ENCODE assay signal across 18 cellular contexts in genomic region chr9:136309806-136310220, GRCh38. TPM values are rescaled to one million over a fixed set of nuclear protein-coding genes. Genes with fewer than 3 reads are reported as not detected.
DNase-seq lines count a peak whose midpoint lies in the region; ATAC-seq, FAIRE-seq and TF ChIP-seq lines count a peak whose summit lies in the region.
"Had no signal": no experiment of that assay in that cellular context is flagged by ENCODE, and none has a peak within 500 bp of the region (broad histone marks: within the 10 kb centered on the region; RNA-seq: fewer than 3 reads in every experiment).

No MANE protein-coding gene starts in this region.

- TF ChIP-seq CTCF in DOHH2 (IDR thresholded peaks at IDR 0.05; ENCODE audit: low read depth, low read length, poor library complexity, severe bottlenecking) (no peak), GM12878 (IDR thresholded peaks at IDR 0.05 in 2 of 3, conservative IDR thresholded peaks at IDR 0.05 in 1 of 3; ENCODE audit: control insufficient read depth in 2 of 3, extremely low read depth in 1 of 3, insufficient read depth in 1 of 3, low read depth in 3 of 3, low read length in 3 of 3) (no peak), PC-3 (conservative IDR thresholded peaks at IDR 0.05; ENCODE audit: low read depth, low read length) (no peak)

- TF ChIP-seq POLR2A in GM12878 (IDR thresholded peaks at IDR 0.05; ENCODE audit: low read depth, low read length) (no peak), erythroblast (IDR thresholded peaks at IDR 0.05; ENCODE audit: low read length) (no peak)

- H3K27me3 ChIP-seq in BLaER1 (no peaks in the 10 kb centered on the region), DOHH2 (ENCODE audit: control insufficient read depth, low read length) (peaks cover 2% of the 10 kb centered on the region; the same call in 1 of the 2 replicates), GM12878 (replicated peaks in 1 of 2; ENCODE audit: control insufficient read depth in 2 of 2, insufficient read depth in 2 of 2, low read length in 1 of 2) (no peaks in the 10 kb centered on the region; a peak in 1 of 4 replicates), PC-3 (ENCODE audit: low read length) (no peaks in the 10 kb centered on the region)
- H3K27me3 ChIP-seq in CD8-positive, alpha-beta memory T cell (ENCODE audit: insufficient read depth, low read length, poor library complexity, severe bottlenecking) = no peaks in the 10 kb centered on the region

- H3K9me3 ChIP-seq in BLaER1 = peaks cover 7% of the 10 kb centered on the region
- peaks cover 17% of the 10 kb centered on the region; the same call in 1 of the 2 replicates for H3K9me3 ChIP-seq in DOHH2 (ENCODE audit: control insufficient read depth, insufficient read depth, low read length)
- H3K9me3 ChIP-seq in GM12878 (replicated peaks; ENCODE audit: control insufficient read depth, insufficient read depth, low read length) = peaks cover 2% of the 10 kb centered on the region; the same call in 2 of the 3 replicates
- peaks cover 3% of the 10 kb centered on the region for H3K9me3 ChIP-seq in CD8-positive, alpha-beta memory T cell (ENCODE audit: low read length)
- no peaks in the 10 kb centered on the region for H3K9me3 ChIP-seq in PC-3 (ENCODE audit: low read length)

- H3K4me2 ChIP-seq in BLaER1 (peak overlapping the region; percentile 86), DOHH2 (ENCODE audit: low read length) (peak overlapping the region; percentile 43), GM12878 (ENCODE audit: control insufficient read depth, insufficient read depth) (no peak overlapping the region), PC-3 (ENCODE audit: low read length) (no peak overlapping the region)

- SMC1A ChIA-PET in GM12878 (lab: Charles Lee; ENCODE audit: uncharacterized antibody, unreplicated experiment) = no interaction called here

- H3K4me1 ChIP-seq in BLaER1 (peaks cover 93% of the 10 kb centered on the region), DOHH2 (ENCODE audit: control insufficient read depth, low read length) (peaks cover 42% of the 10 kb centered on the region), GM12878 (ENCODE audit: control insufficient read depth, insufficient read depth, low read length) (peaks cover 3% of the 10 kb centered on the region), PC-3 (ENCODE audit: insufficient read depth, low read length) (no peaks in the 10 kb centered on the region)
- no peaks in the 10 kb centered on the region for H3K4me1 ChIP-seq in CD8-positive, alpha-beta memory T cell (ENCODE audit: insufficient read depth, low read length)
- H3K4me1 ChIP-seq: Caco-2 had no signal

- RAD21 ChIA-PET in GM12878 (lab: Charles Lee; ENCODE audit: unreplicated experiment) = no interaction called here

- in situ Hi-C loops in GM12878 (cut with MboI) = no loop called here

- H3K79me2 ChIP-seq in DOHH2 (ENCODE audit: control insufficient read depth, low read length) = no peaks in the 10 kb centered on the region
- H3K79me2 ChIP-seq in GM12878 (ENCODE audit: control insufficient read depth, insufficient read depth, low read length) = no peaks in the 10 kb centered on the region
- H3K79me2 ChIP-seq in PC-3 (ENCODE audit: low read length) = no peaks in the 10 kb centered on the region

- H2AFZ ChIP-seq in GM12878 (ENCODE audit: control insufficient read depth, low read depth, low read length) (no peak overlapping the region), PC-3 (ENCODE audit: low read length) (no peak overlapping the region)
- H2AFZ ChIP-seq: GM23248 had no signal

- FAIRE-seq in GM12878 (lab: Jason Lieb, UNC) = no peak
- FAIRE-seq: A204.1, D721Med, H54 had no signal

- POLR2A ChIA-PET in GM12878 (lab: Charles Lee) = no interaction called here
- POLR2A ChIA-PET in CD8-positive, alpha-beta memory T cell (lab: Charles Lee) = no interaction called here
- POLR2A ChIA-PET in PC-3 (lab: Charles Lee; ENCODE audit: unreplicated experiment) = no interaction called here

- peaks cover 4 to 7% (median 5%) of the 10 kb centered on the region in 3 donors for H3K4me1 Mint-ChIP-seq in CD8-positive, alpha-beta memory T cell

- WGBS in GM12878 (ENCODE audit: insufficient coverage, insufficient replicate concordance, low lambda C conversion rate, missing lambda C conversion rate) = 70% methylated on average over 5 of the region's 5 CpGs

- H4K20me1 ChIP-seq in BLaER1 = peaks cover 6% of the 10 kb centered on the region; the same call in 1 of the 2 replicates
- no peaks in the 10 kb centered on the region for H4K20me1 ChIP-seq in DOHH2 (ENCODE audit: control insufficient read depth, insufficient read depth, low read depth, low read length)
- no peaks in the 10 kb centered on the region for H4K20me1 ChIP-seq in GM12878 (ENCODE audit: control insufficient read depth, insufficient read depth)
- H4K20me1 ChIP-seq in PC-3 (ENCODE audit: low read length) = no peaks in the 10 kb centered on the region

- H3K36me3 Mint-ChIP-seq in CD8-positive, alpha-beta memory T cell = peaks cover 0 to 3% (median 0%) of the 10 kb centered on the region in 3 donors
- H3K36me3 Mint-ChIP-seq: CD4-positive, CD25-positive, alpha-beta regulatory T cell had no signal

- H3K4me3 Mint-ChIP-seq in CD8-positive, alpha-beta memory T cell = no peak overlapping the region
- H3K4me3 Mint-ChIP-seq: CD4-positive, CD25-positive, alpha-beta regulatory T cell had no signal

- intact Hi-C loops in GM12878 (cut with micrococcal nuclease; ENCODE audit: unreplicated experiment) = no loop called here
- intact Hi-C loops in PC-3 (cut with micrococcal nuclease) = no loop called here

- H3K9me3 Mint-ChIP-seq in CD8-positive, alpha-beta memory T cell = peaks cover 0 to under 1% (median 0%) of the 10 kb centered on the region in 5 donors
- H3K9me3 Mint-ChIP-seq: CD4-positive, CD25-positive, alpha-beta regulatory T cell had no signal

- peaks cover 17% of the 10 kb centered on the region for H3F3A ChIP-seq in DOHH2 (ENCODE audit: control insufficient read depth, insufficient read depth)
- H3F3A ChIP-seq in PC-3 (ENCODE audit: low read length, unreplicated experiment) = no peaks in the 10 kb centered on the region

- no peak for TF ChIP-seq RAD21 in GM12878 (IDR thresholded peaks at IDR 0.05; ENCODE audit: insufficient read depth, low read depth, low read length)

- peak overlapping the region; percentile 62; the same call in 1 of the 2 replicates for H3K9ac ChIP-seq in BLaER1
- H3K9ac ChIP-seq in GM12878 (ENCODE audit: control insufficient read depth, insufficient read depth, low read length) = no peak overlapping the region
- no peak overlapping the region for H3K9ac ChIP-seq in PC-3 (ENCODE audit: low read length)
- H3K9ac ChIP-seq: GM23248 had no signal

- H3K36me3 ChIP-seq in BLaER1 (0 out of 2 replicates have a peak, but pooled peaks cover under 1% of the 10 kb centered on the region), DOHH2 (ENCODE audit: control insufficient read depth, low read length) (no peaks in the 10 kb centered on the region), GM12878 (ENCODE audit: control insufficient read depth in 2 of 2, insufficient read depth in 2 of 2, low read length in 1 of 2) (no peaks in the 10 kb centered on the region), PC-3 (ENCODE audit: low read depth, low read length) (no peaks in the 10 kb centered on the region)
- no peaks in the 10 kb centered on the region for H3K36me3 ChIP-seq in CD8-positive, alpha-beta memory T cell (ENCODE audit: insufficient read depth, low read length)

- no peak overlapping the region for H3K27ac Mint-ChIP-seq in CD8-positive, alpha-beta memory T cell
- H3K27ac Mint-ChIP-seq: CD4-positive, CD25-positive, alpha-beta regulatory T cell had no signal

- H3K9me2 ChIP-seq in DOHH2 (replicated peaks; ENCODE audit: control insufficient read depth, low read length) (no peaks in the 10 kb centered on the region), PC-3 (replicated peaks; ENCODE audit: low read length) (no peaks in the 10 kb centered on the region)

- H3K27me3 Mint-ChIP-seq in CD8-positive, alpha-beta memory T cell = peaks cover 0 to 5% of the 10 kb centered on the region in 2 donors
- H3K27me3 Mint-ChIP-seq: CD4-positive, CD25-positive, alpha-beta regulatory T cell had no signal

- CTCF ChIA-PET in GM12878 (lab: Yijun Ruan, JAX) = no interaction called here
- CTCF ChIA-PET in CD8-positive, alpha-beta memory T cell (lab: Charles Lee) = no interaction called here
- CTCF ChIA-PET in PC-3 (lab: Charles Lee) = no interaction called here

- BruUV-seq in GM12878 (replicated peaks; lab: Mats Ljungman, UMichigan) (no TSS peak), PC-3 (replicated peaks; lab: Mats Ljungman, UMichigan) (no TSS peak)

- DNase-seq in GM12878 (ENCODE audit: low read depth, low spot score) (no peak), erythroblast (lab: John Stamatoyannopoulos, UW) (peak; percentile 22 to 45), PC-3 (no peak), NCI-H1048 (lab: John Stamatoyannopoulos, UW) (no peak)
- no peak for DNase-seq in CD8-positive, alpha-beta memory T cell
- DNase-seq: ACHN, Caco-2, GM23248, HCEC 1CT had no signal

- H3K4me3 ChIP-seq in BLaER1 (peak overlapping the region; percentile 56; the same call in 1 of the 2 replicates), DOHH2 (ENCODE audit: low read length) (no peak overlapping the region; the same call in 1 of the 2 replicates), GM12878 (no peak overlapping the region), PC-3 (ENCODE audit: low read length) (no peak overlapping the region)
- no peak overlapping the region for H3K4me3 ChIP-seq in CD8-positive, alpha-beta memory T cell (ENCODE audit: low read length)
- H3K4me3 ChIP-seq: GM23248 had no signal

- H3K27ac ChIP-seq in BLaER1 = peak overlapping the region; percentile 93
- H3K27ac ChIP-seq in DOHH2 (ENCODE audit: low read depth, low read length) = no peak overlapping the region
- H3K27ac ChIP-seq in GM12878 (ENCODE audit: control insufficient read depth, insufficient read depth) = no peak overlapping the region
- no peak overlapping the region for H3K27ac ChIP-seq in CD8-positive, alpha-beta memory T cell (ENCODE audit: low read depth, low read length)
- no peak overlapping the region for H3K27ac ChIP-seq in PC-3 (ENCODE audit: low read length)
- H3K27ac ChIP-seq: GM23248 had no signal

- ATAC-seq in GM12878 = no peak
- no peak for ATAC-seq in GM21526 (IDR thresholded peaks at IDR 0.05; ENCODE audit: low FRiP score, unreplicated experiment)
- ATAC-seq in PC-3 = no peak

- TF ChIP-seq EP300 in GM12878 (IDR thresholded peaks at IDR 0.05; ENCODE audit: borderline replicate concordance in 1 of 2, control insufficient read depth in 1 of 2, low read depth in 2 of 2, low read length in 2 of 2) = no peak

RNA-seq across cellular contexts. Expression of gene CCDC187, which starts 5.9 kb away (rescaled TPM):
- 0.13 TPM in 1 of 2 replicates, not detected in the other for total RNA-seq in GM12878 (2013; cell fraction: nucleolus; rRNA removed)
- total RNA-seq in GM12878 (2014; rRNA removed) (0.11 and 0.23 TPM in 2 replicates), GM12878 (2014; rRNA removed; fragmentation: Illumina TruSeq; extraction: Trizol) (not detected in 2 replicates), GM12878 (2021) (0.08 TPM in 1 of 2 replicates, not detected in the other), PC-3 (2014; rRNA removed) (0.04 TPM in 1 of 2 replicates, not detected in the other)
- polyA plus RNA-seq in GM12878 (2011; ENCODE audit: low read depth) = not detected
- polyA plus RNA-seq in GM12878 (2011; rRNA removed) (0.01 and 0.04 TPM in 2 replicates), GM12878 (2014; fragmentation: Illumina TruSeq; extraction: Trizol) (not detected in 2 replicates), GM12878 (2014; fragmentation: Nextera tagmentation; extraction: Ambion mirVana) (not detected), GM12878 (2014; rRNA removed) (not detected in 2 replicates), GM12878 (2016; fragmentation: Nextera tagmentation; extraction: Ambion mirVana) (under 1 TPM in 1 of 2 experiments, not detected in 1; 0.04 TPM)
- 0.02 and 0.04 TPM in 2 replicates for polyA plus RNA-seq in GM12878 (2011; cell fraction: cytosol; rRNA removed)
- 0.29 and 0.49 TPM in 2 replicates for polyA plus RNA-seq in GM12878 (2011; cell fraction: nucleus; rRNA removed)
- polyA plus RNA-seq in GM12878 (2012) = 0.01 TPM in 1 of 2 replicates, not detected in the other
- polyA minus RNA-seq in GM12878 (2011; rRNA and poly(A)+ RNA removed) = 0.26 TPM in 1 of 2 replicates, not detected in the other
- not detected in 2 replicates for polyA minus RNA-seq in GM12878 (2011; cell fraction: cytosol; rRNA and poly(A)+ RNA removed)
- 0.24 and 0.38 TPM in 2 replicates for polyA minus RNA-seq in GM12878 (2011; cell fraction: nucleus; rRNA and poly(A)+ RNA removed)
- not detected for total RNA-seq in CD8-positive, alpha-beta memory T cell
- not detected for polyA plus RNA-seq in CD8-positive, alpha-beta memory T cell
- total RNA-seq: CD4-positive, CD25-positive, alpha-beta regulatory T cell; Daoy; GM23248 had no signal
- polyA plus RNA-seq: BJ; CD4-positive, CD25-positive, alpha-beta regulatory T cell; GM23248 had no signal

RNA-seq across cellular contexts. Expression of gene GPSM1, which starts 17.5 kb away (rescaled TPM):
- total RNA-seq in GM12878 (2013; cell fraction: nucleolus; rRNA removed) = 0.98 and 1.7 TPM in 2 replicates
- not detected in 2 replicates for total RNA-seq in GM12878 (2014; rRNA removed)
- total RNA-seq in GM12878 (2014; rRNA removed; fragmentation: Illumina TruSeq; extraction: Trizol) = not detected in 2 replicates
- 0.10 TPM in 1 of 2 replicates, not detected in the other for total RNA-seq in GM12878 (2021)
- not detected for polyA plus RNA-seq in GM12878 (2011; ENCODE audit: low read depth)
- polyA plus RNA-seq in GM12878 (2011; rRNA removed) = 0.04 and 0.10 TPM in 2 replicates
- 0.12 and 0.15 TPM in 2 replicates for polyA plus RNA-seq in GM12878 (2011; cell fraction: cytosol; rRNA removed)
- 0.61 and 1.2 TPM in 2 replicates for polyA plus RNA-seq in GM12878 (2011; cell fraction: nucleus; rRNA removed)
- 0.14 and 0.19 TPM in 2 replicates for polyA plus RNA-seq in GM12878 (2012)
- not detected in 2 replicates for polyA plus RNA-seq in GM12878 (2014; fragmentation: Illumina TruSeq; extraction: Trizol)
- polyA plus RNA-seq in GM12878 (2014; fragmentation: Nextera tagmentation; extraction: Ambion mirVana) = not detected
- polyA plus RNA-seq in GM12878 (2014; rRNA removed) = 0.04 TPM in 2 replicates
- polyA plus RNA-seq in GM12878 (2016; fragmentation: Nextera tagmentation; extraction: Ambion mirVana) = not detected
- 0.10 TPM in 1 of 2 replicates, not detected in the other for polyA minus RNA-seq in GM12878 (2011; rRNA and poly(A)+ RNA removed)
- 0.67 TPM in 1 of 2 replicates, not detected in the other for polyA minus RNA-seq in GM12878 (2011; cell fraction: cytosol; rRNA and poly(A)+ RNA removed)
- polyA minus RNA-seq in GM12878 (2011; cell fraction: nucleus; rRNA and poly(A)+ RNA removed) = 0.29 and 0.48 TPM in 2 replicates
- total RNA-seq in CD8-positive, alpha-beta memory T cell = 1 to 10 TPM; 6.8 to 7.5 TPM
- polyA plus RNA-seq in CD8-positive, alpha-beta memory T cell = 1.7 TPM
- total RNA-seq in PC-3 (2014; rRNA removed) = 26.9 and 27.8 TPM in 2 replicates

RNA-seq across cellular contexts. Expression of gene DNLZ, which starts 53.7 kb away (rescaled TPM):
- 3.0 and 4.6 TPM in 2 replicates for total RNA-seq in GM12878 (2013; cell fraction: nucleolus; rRNA removed)
- total RNA-seq in GM12878 (2014; rRNA removed) (18.1 and 29.7 TPM in 2 replicates), GM12878 (2014; rRNA removed; fragmentation: Illumina TruSeq; extraction: Trizol) (4.6 and 4.8 TPM in 2 replicates), GM12878 (2021) (23.5 and 26.1 TPM in 2 replicates), PC-3 (2014; rRNA removed) (51.4 and 64.9 TPM in 2 replicates)
- polyA plus RNA-seq in GM12878 (2011; ENCODE audit: low read depth) = 3.2 TPM
- polyA plus RNA-seq in GM12878 (2011; rRNA removed) (1.2 and 3.8 TPM in 2 replicates), GM12878 (2014; fragmentation: Illumina TruSeq; extraction: Trizol) (0.66 TPM in 1 of 2 replicates, not detected in the other), GM12878 (2014; fragmentation: Nextera tagmentation; extraction: Ambion mirVana) (1 to 10 TPM in 1 of 2 experiments, not detected in 1; 1.5 TPM), GM12878 (2014; rRNA removed) (23.8 and 26.3 TPM in 2 replicates), GM12878 (2016; fragmentation: Nextera tagmentation; extraction: Ambion mirVana) (10 to 100 TPM; 14.7 to 25.8 TPM)
- polyA plus RNA-seq in GM12878 (2011; cell fraction: cytosol; rRNA removed) = 5.9 and 8.6 TPM in 2 replicates
- polyA plus RNA-seq in GM12878 (2011; cell fraction: nucleus; rRNA removed) = 6.3 and 9.4 TPM in 2 replicates
- 7.6 and 11.2 TPM in 2 replicates for polyA plus RNA-seq in GM12878 (2012)
- 0.29 and 0.82 TPM in 2 replicates for polyA minus RNA-seq in GM12878 (2011; rRNA and poly(A)+ RNA removed)
- 1.2 and 3.7 TPM in 2 replicates for polyA minus RNA-seq in GM12878 (2011; cell fraction: cytosol; rRNA and poly(A)+ RNA removed)
- 3.3 and 7.7 TPM in 2 replicates for polyA minus RNA-seq in GM12878 (2011; cell fraction: nucleus; rRNA and poly(A)+ RNA removed)
- 10 to 100 TPM; 40.6 to 43.0 TPM for total RNA-seq in CD8-positive, alpha-beta memory T cell
- polyA plus RNA-seq in CD8-positive, alpha-beta memory T cell = 65.6 TPM

Comparison
In these comparisons a context has a peak if more than half of its experiments do, and no peak if none do; other contexts are left out.
1. H3K4me2 ChIP-seq: peak in BLaER1 (single experiment) and DOHH2 (single experiment); none in GM12878 (single experiment) and PC-3 (single experiment).
2. DNase-seq: peak in erythroblast (2 of 2); none in GM12878 (single experiment), CD8-positive, alpha-beta memory T cell (0 of 5), PC-3 (single experiment) and NCI-H1048 (single experiment).